Comparison of ENCODE assay signal across 8 cellular contexts in genomic region chr5:134139891-134140469, GRCh38. TPM values are rescaled to one million over a fixed set of nuclear protein-coding genes. Genes with fewer than 3 reads are reported as not detected.
A peak's percentile ranks its signal among the peaks of the same experiment; 100 is the strongest.
DNase-seq lines count a peak whose midpoint lies in the region; ATAC-seq and TF ChIP-seq lines count a peak whose summit lies in the region.

No MANE protein-coding gene starts in this region.

- no peaks in the 10 kb centered on the region for H3K9me3 Mint-ChIP-seq in activated T-cell treated with anti-CD3 and anti-CD28 coated beads, Interleukin-2, amount 50 U/mL, for 24 hours
- H3K9me3 Mint-ChIP-seq in T-cell = no peaks in the 10 kb centered on the region
- no peaks in the 10 kb centered on the region for H3K9me3 Mint-ChIP-seq in endothelial cell (ENCODE audit: unreplicated experiment)

- H3K4me1 Mint-ChIP-seq in activated T-cell treated with anti-CD3 and anti-CD28 coated beads, Interleukin-2, amount 50 U/mL, for 24 hours (ENCODE audit: low read depth) = peaks cover 79% of the 10 kb centered on the region
- H3K4me1 Mint-ChIP-seq in T-cell (peaks cover 77 to 85% (median 79%) of the 10 kb centered on the region in 3 donors), endothelial cell (ENCODE audit: unreplicated experiment) (peaks cover 53% of the 10 kb centered on the region)

- no peak for TF ChIP-seq CTCF in endothelial cell (IDR thresholded peaks at IDR 0.05; ENCODE audit: unreplicated experiment)

- CTCF ChIA-PET in T-cell (lab: Charles Lee) = interaction anchor here (0.6 to 4.3 kb wide), 15 partner anchors 8 to 140 kb away, joined by 3 to 36 read pairs (median 5); partner anchors contain the start of gene TCF7 (in 1 of the 2)

- no peak overlapping the region for H3K4me3 Mint-ChIP-seq in activated T-cell treated with anti-CD3 and anti-CD28 coated beads, Interleukin-2, amount 50 U/mL, for 24 hours
- H3K4me3 Mint-ChIP-seq in T-cell = peak overlapping the region in 1 of 3 donors; percentile 55
- H3K4me3 Mint-ChIP-seq in endothelial cell (ENCODE audit: unreplicated experiment) = no peak overlapping the region

- DNase-seq in activated T-cell treated with anti-CD3 and anti-CD28 coated beads, Interleukin-2, amount 50 U/mL, for 24 hours = no peak
- DNase-seq in activated T-cell treated with anti-CD3 and anti-CD28 coated beads for 4 hours (no peak), T-cell (peak in 5 of 34 experiments; percentile 0 to 18 (median 2)), endothelial cell (ENCODE audit: low spot score) (no peak), iPS-NIHi7 (ENCODE audit: extremely low spot score) (no peak), superior temporal gyrus (ENCODE audit: extremely low spot score) (no peak)
- DNase-seq in stimulated activated CD8-positive, alpha-beta memory T cell treated with anti-CD3 and anti-CD28 coated beads, Interleukin-4, amount 100 ng/mL, for 48 hours = peak; percentile 25

- ATAC-seq in T-cell (replicated peaks in 1 of 4) (no peak), GM18873 (IDR thresholded peaks at IDR 0.05; ENCODE audit: low FRiP score, unreplicated experiment) (no peak)

- POLR2A ChIA-PET in T-cell (lab: Charles Lee) = interaction anchor here (1.2 to 1.8 kb wide), 5 partner anchors 11 to 21 kb away, joined by 3 to 6 read pairs (median 4); no protein-coding TSS in a partner anchor

- no peaks in the 10 kb centered on the region for H3K27me3 Mint-ChIP-seq in activated T-cell treated with anti-CD3 and anti-CD28 coated beads, Interleukin-2, amount 50 U/mL, for 24 hours
- H3K27me3 Mint-ChIP-seq in T-cell (no peaks in the 10 kb centered on the region), endothelial cell (ENCODE audit: unreplicated experiment) (peaks cover 12% of the 10 kb centered on the region)

- peak overlapping the region; percentile 51 for H3K27ac Mint-ChIP-seq in activated T-cell treated with anti-CD3 and anti-CD28 coated beads, Interleukin-2, amount 50 U/mL, for 24 hours
- H3K27ac Mint-ChIP-seq in T-cell (peak overlapping the region; percentile 92 to 97), endothelial cell (ENCODE audit: unreplicated experiment) (peak overlapping the region; percentile 57)

- peaks cover 97% of the 10 kb centered on the region for H3K36me3 Mint-ChIP-seq in activated T-cell treated with anti-CD3 and anti-CD28 coated beads, Interleukin-2, amount 50 U/mL, for 24 hours (ENCODE audit: low read depth)
- H3K36me3 Mint-ChIP-seq in T-cell = peaks cover 61% of the 10 kb centered on the region
- peaks cover 23% of the 10 kb centered on the region for H3K36me3 Mint-ChIP-seq in endothelial cell (ENCODE audit: low read depth, unreplicated experiment)

RNA-seq across cellular contexts. Expression of gene TCF7, which starts 25.5 kb away (rescaled TPM):
- total RNA-seq in T-cell (100 to 1,000 TPM; 503 to 749 (median 693) TPM), endothelial cell (ENCODE audit: unreplicated experiment) (9.5 TPM)

RNA-seq across cellular contexts. Expression of gene SKP1, which starts 36.8 kb away (rescaled TPM):
- total RNA-seq in T-cell (100 to 1,000 TPM; 178 to 314 (median 203) TPM), endothelial cell (ENCODE audit: unreplicated experiment) (471 TPM)

Comparison
In these comparisons a context has a peak if more than half of its experiments do, and no peak if none do; other contexts are left out.
1. RNA of gene TCF7, which starts 25.5 kb away (total RNA-seq): 503 to 749 TPM in T-cell; 9.5 TPM in endothelial cell (single experiment); every median in the first group is over 10 times any median in the second.
2. Peak in every context shown above with its lines, with median percentiles within 50 percentile points of each other: H3K27ac Mint-ChIP-seq.